1 cellular context compared by ENCODE assay signal in genomic region chr1:161792740-161793139, GRCh38.
TF ChIP-seq lines count a peak whose summit lies in the region.

No MANE protein-coding gene starts in this region.

TF ChIP-seq in K562, 482 proteins besides CTCF, POLR2A, EP300 and RAD21 (continued from another document):
- no peak for TF ChIP-seq ZNF655 (CRISPR knock-in tag; IDR thresholded peaks at IDR 0.05)
- TF ChIP-seq SNAPC5 (CRISPR knock-in tag; IDR thresholded peaks at IDR 0.05): no peak
- TF ChIP-seq ZNF766 (CRISPR knock-in tag; conservative IDR thresholded peaks at IDR 0.05): peak; percentile 59; the same call in 1 of the 2 replicates
- no peak for TF ChIP-seq KHSRP (IDR thresholded peaks at IDR 0.05)
- TF ChIP-seq ZBTB34 (CRISPR knock-in tag; IDR thresholded peaks at IDR 0.05): no peak
- TF ChIP-seq NCOA4 (IDR thresholded peaks at IDR 0.05; ENCODE audit: partially characterized antibody): no peak
- TF ChIP-seq SMC3 (conservative IDR thresholded peaks at IDR 0.05; ENCODE audit: insufficient read depth, low read depth, low read length): peak; percentile 51
- TF ChIP-seq ELK1 (CRISPR knock-in tag; IDR thresholded peaks at IDR 0.05): no peak
- no peak for TF ChIP-seq XRCC3 (IDR thresholded peaks at IDR 0.05)
- TF ChIP-seq, protein P1, sequence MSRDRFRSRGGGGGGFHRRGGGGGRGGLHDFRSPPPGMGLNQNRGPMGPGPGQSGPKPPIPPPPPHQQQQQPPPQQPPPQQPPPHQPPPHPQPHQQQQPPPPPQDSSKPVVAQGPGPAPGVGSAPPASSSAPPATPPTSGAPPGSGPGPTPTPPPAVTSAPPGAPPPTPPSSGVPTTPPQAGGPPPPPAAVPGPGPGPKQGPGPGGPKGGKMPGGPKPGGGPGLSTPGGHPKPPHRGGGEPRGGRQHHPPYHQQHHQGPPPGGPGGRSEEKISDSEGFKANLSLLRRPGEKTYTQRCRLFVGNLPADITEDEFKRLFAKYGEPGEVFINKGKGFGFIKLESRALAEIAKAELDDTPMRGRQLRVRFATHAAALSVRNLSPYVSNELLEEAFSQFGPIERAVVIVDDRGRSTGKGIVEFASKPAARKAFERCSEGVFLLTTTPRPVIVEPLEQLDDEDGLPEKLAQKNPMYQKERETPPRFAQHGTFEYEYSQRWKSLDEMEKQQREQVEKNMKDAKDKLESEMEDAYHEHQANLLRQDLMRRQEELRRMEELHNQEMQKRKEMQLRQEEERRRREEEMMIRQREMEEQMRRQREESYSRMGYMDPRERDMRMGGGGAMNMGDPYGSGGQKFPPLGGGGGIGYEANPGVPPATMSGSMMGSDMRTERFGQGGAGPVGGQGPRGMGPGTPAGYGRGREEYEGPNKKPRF (IDR thresholded peaks at IDR 0.05; ENCODE audit: low read depth, low read length): no peak
- TF ChIP-seq SREBF1 (IDR thresholded peaks at IDR 0.05; ENCODE audit: borderline replicate concordance, low read depth, low read length): no peak
- no peak for TF ChIP-seq HNRNPUL1 (IDR thresholded peaks at IDR 0.05; ENCODE audit: low read length)
- TF ChIP-seq RBM17 (IDR thresholded peaks at IDR 0.05; ENCODE audit: borderline replicate concordance, low read depth, low read length): no peak
- no peak for TF ChIP-seq KAT7 (CRISPR knock-in tag; IDR thresholded peaks at IDR 0.05; ENCODE audit: borderline replicate concordance)
- TF ChIP-seq E2F6 (IDR thresholded peaks at IDR 0.05; ENCODE audit: borderline replicate concordance in 1 of 2, extremely low read depth in 1 of 2, insufficient read depth in 1 of 2, insufficient read length in 1 of 2, low read depth in 1 of 2, low read length in 1 of 2, poor library complexity in 1 of 2, severe bottlenecking in 1 of 2): no peak
- TF ChIP-seq STAT5A (IDR thresholded peaks at IDR 0.05; ENCODE audit: borderline replicate concordance, low read length): no peak
- TF ChIP-seq FOSL1 (tag; conservative IDR thresholded peaks at IDR 0.05): peak; percentile 61
- TF ChIP-seq RBFOX2 (IDR thresholded peaks at IDR 0.05; ENCODE audit: low read depth, low read length): no peak
- TF ChIP-seq, protein P2, sequence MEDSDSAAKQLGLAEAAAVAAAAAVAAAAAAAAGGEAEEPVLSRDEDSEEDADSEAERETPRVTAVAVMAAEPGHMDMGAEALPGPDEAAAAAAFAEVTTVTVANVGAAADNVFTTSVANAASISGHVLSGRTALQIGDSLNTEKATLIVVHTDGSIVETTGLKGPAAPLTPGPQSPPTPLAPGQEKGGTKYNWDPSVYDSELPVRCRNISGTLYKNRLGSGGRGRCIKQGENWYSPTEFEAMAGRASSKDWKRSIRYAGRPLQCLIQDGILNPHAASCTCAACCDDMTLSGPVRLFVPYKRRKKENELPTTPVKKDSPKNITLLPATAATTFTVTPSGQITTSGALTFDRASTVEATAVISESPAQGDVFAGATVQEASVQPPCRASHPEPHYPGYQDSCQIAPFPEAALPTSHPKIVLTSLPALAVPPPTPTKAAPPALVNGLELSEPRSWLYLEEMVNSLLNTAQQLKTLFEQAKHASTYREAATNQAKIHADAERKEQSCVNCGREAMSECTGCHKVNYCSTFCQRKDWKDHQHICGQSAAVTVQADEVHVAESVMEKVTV (CRISPR knock-in tag; IDR thresholded peaks at IDR 0.05): peak; percentile 54
- TF ChIP-seq NFXL1 (CRISPR knock-in tag; IDR thresholded peaks at IDR 0.05): no peak
TF ChIP-seq in K562: peak in this region for 4.
